In the genomic region with DNA sequence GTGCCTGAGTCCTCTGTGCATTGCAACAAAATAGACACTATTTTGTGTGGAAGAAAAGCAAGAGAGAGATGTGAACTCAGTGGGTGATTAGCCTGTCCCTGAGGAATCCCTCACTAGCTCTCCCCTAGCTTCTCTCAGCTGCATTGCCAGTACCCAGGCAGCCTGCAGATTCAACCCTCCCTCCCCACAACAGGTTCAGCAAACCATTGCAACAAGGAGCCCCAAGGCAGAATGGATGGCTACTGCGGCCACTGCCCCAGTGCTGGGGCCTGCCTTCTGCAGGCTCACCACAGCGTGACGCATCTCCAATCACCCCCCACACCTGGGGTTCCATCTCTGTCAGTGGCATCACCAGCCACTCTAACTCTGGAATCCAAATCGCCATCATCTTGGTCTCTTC, we compare ENCODE assay signal across 20 cellular contexts. TPM values are rescaled to one million over a fixed set of nuclear protein-coding genes. Genes with fewer than 3 reads are reported as not detected.
DNase-seq lines count a peak whose midpoint lies in the region; ATAC-seq and TF ChIP-seq lines count a peak whose summit lies in the region.
"Had no signal": no experiment of that assay in that cellular context is flagged by ENCODE, and none has a peak within 500 bp of the region (broad histone marks: within the 10 kb centered on the region; RNA-seq: fewer than 3 reads in every experiment).

No MANE protein-coding gene starts in this region.

- H3K4me1 Mint-ChIP-seq in activated CD8-positive, alpha-beta T cell treated with anti-CD3 and anti-CD28 coated beads, Interleukin-2, amount 10 ng/mL, durations not matched to agents 7 days and 5 days (ENCODE audit: low read depth) = peaks cover 66% of the 10 kb centered on the region
- peaks cover 54 to 62% of the 10 kb centered on the region in 2 donors for H3K4me1 Mint-ChIP-seq in natural killer cell

- no peaks in the 10 kb centered on the region for H3K27me3 Mint-ChIP-seq in activated CD8-positive, alpha-beta T cell treated with anti-CD3 and anti-CD28 coated beads, Interleukin-2, amount 10 ng/mL, durations not matched to agents 7 days and 5 days (ENCODE audit: low read depth)
- H3K27me3 Mint-ChIP-seq in natural killer cell (ENCODE audit: low read depth in 2 of 2) = no peaks in the 10 kb centered on the region

- no peak for ATAC-seq in activated CD8-positive, alpha-beta T cell treated with anti-CD3 and anti-CD28 coated beads, Interleukin-2, amount 10 ng/mL, durations not matched to agents 7 days and 5 days
- no peak for ATAC-seq in natural killer cell
- no peak for ATAC-seq in HG03571 (IDR thresholded peaks at IDR 0.05; ENCODE audit: unreplicated experiment)
- ATAC-seq: foreskin keratinocyte, mucosa of descending colon, pancreas had no signal

- POLR2A ChIA-PET in activated CD8-positive, alpha-beta T cell treated with anti-CD3 and anti-CD28 coated beads, Interleukin-2, amount 10 ng/mL, durations not matched to agents 7 days and 5 days (lab: Charles Lee) = no interaction called here

- no peaks in the 10 kb centered on the region for H3K9me3 Mint-ChIP-seq in activated CD8-positive, alpha-beta T cell treated with anti-CD3 and anti-CD28 coated beads, Interleukin-2, amount 10 ng/mL, durations not matched to agents 7 days and 5 days (ENCODE audit: insufficient read depth)
- no peaks in the 10 kb centered on the region for H3K9me3 Mint-ChIP-seq in natural killer cell

- TF ChIP-seq CTCF in natural killer cell (IDR thresholded peaks at IDR 0.05) = no peak
- no peak for TF ChIP-seq CTCF in foreskin fibroblast (IDR thresholded peaks at IDR 0.05; ENCODE audit: low read depth, low read length)

- peaks cover 46% of the 10 kb centered on the region for H3K36me3 Mint-ChIP-seq in activated CD8-positive, alpha-beta T cell treated with anti-CD3 and anti-CD28 coated beads, Interleukin-2, amount 10 ng/mL, durations not matched to agents 7 days and 5 days (ENCODE audit: low read depth)
- no peaks in the 10 kb centered on the region for H3K36me3 Mint-ChIP-seq in natural killer cell

- CTCF ChIA-PET in activated CD8-positive, alpha-beta T cell treated with anti-CD3 and anti-CD28 coated beads, Interleukin-2, amount 10 ng/mL, durations not matched to agents 7 days and 5 days (lab: Charles Lee) = interaction anchor here (1.7 kb wide), 1 partner anchor 53 kb away, joined by 5 read pairs; no protein-coding TSS in a partner anchor

- no peak overlapping the region for H3K4me3 ChIP-seq in foreskin fibroblast (ENCODE audit: low read depth in 1 of 2, low read length in 2 of 2)
- H3K4me3 ChIP-seq: mucosa of descending colon, pancreas, PC-9, SK-N-MC, thyroid gland had no signal

- H3K27ac Mint-ChIP-seq in activated CD8-positive, alpha-beta T cell treated with anti-CD3 and anti-CD28 coated beads, Interleukin-2, amount 10 ng/mL, durations not matched to agents 7 days and 5 days = peak overlapping the region; percentile 96
- peak overlapping the region; percentile 93 to 96 for H3K27ac Mint-ChIP-seq in natural killer cell

- intact Hi-C loops in natural killer cell (cut with micrococcal nuclease) = loop anchor here (5.0 to 10.0 kb wide), 2 partner anchors 46 to 122 kb away; a partner anchor contains a TSS

- peak overlapping the region; percentile 85 for H3K4me3 Mint-ChIP-seq in activated CD8-positive, alpha-beta T cell treated with anti-CD3 and anti-CD28 coated beads, Interleukin-2, amount 10 ng/mL, durations not matched to agents 7 days and 5 days
- H3K4me3 Mint-ChIP-seq in natural killer cell = peak overlapping the region; percentile 92

- DNase-seq in NCI-H82 (lab: John Stamatoyannopoulos, UW) (peak; percentile 63), NCI-H82 treated with DMSO at 0.1 percent for 48 hours (lab: John Stamatoyannopoulos, UW; ENCODE audit: unreplicated experiment) (no peak), ELF-1 (ENCODE audit: low read depth, low spot score) (peak; percentile 35), natural killer cell (no peak), foreskin fibroblast (no peak)
- DNase-seq in activated CD8-positive, alpha-beta T cell treated with anti-CD3 and anti-CD28 coated beads, Interleukin-2, amount 10 ng/mL, durations not matched to agents 7 days and 5 days = no peak
- no peak for DNase-seq in activated effector memory CD4-positive, alpha-beta T cell treated with Interleukin-2 at 50 U/mL for 16 hours
- DNase-seq: amniotic stem cell; C1 segment of cervical spinal cord; foreskin keratinocyte; mucosa of descending colon; NCI-H187 treated with DMSO at 0.1 percent for 48 hours; NCI-H510A; pancreas; PC-9; stimulated activated CD4-positive, alpha-beta T cell treated with anti-CD3 and anti-CD28 coated beads, Interleukin-4, amount 100 ng/mL, for 24 hours; stimulated activated CD8-positive, alpha-beta memory T cell treated with anti-CD3 and anti-CD28 coated beads, Interleukin-4, amount 100 ng/mL, for 48 hours; thyroid gland had no signal

RNA-seq across cellular contexts. Expression of a gene that starts 2.3 kb away (rescaled TPM):
- total RNA-seq in activated CD8-positive, alpha-beta T cell treated with anti-CD3 and anti-CD28 coated beads, Interleukin-2, amount 10 ng/mL, durations not matched to agents 7 days and 5 days = 10 to 100 TPM; 38.5 to 40.1 TPM
- total RNA-seq in natural killer cell = 10 to 100 TPM; 59.8 to 94.4 (median 80.5) TPM
- total RNA-seq: PC-9 had no signal

Comparison
In these comparisons a context has a peak if more than half of its experiments do, and no peak if none do; other contexts are left out.
1. DNase-seq: peak in NCI-H82 (single experiment) and ELF-1 (single experiment); none in NCI-H82 treated with DMSO at 0.1 percent for 48 hours (single experiment), activated CD8-positive, alpha-beta T cell treated with anti-CD3 and anti-CD28 coated beads, Interleukin-2, amount 10 ng/mL, durations not matched to agents 7 days and 5 days (single experiment), natural killer cell (single experiment), foreskin fibroblast (0 of 2) and activated effector memory CD4-positive, alpha-beta T cell treated with Interleukin-2 at 50 U/mL for 16 hours (single experiment).